ENCODE assay signal across 35 cellular contexts in the genomic region with DNA sequence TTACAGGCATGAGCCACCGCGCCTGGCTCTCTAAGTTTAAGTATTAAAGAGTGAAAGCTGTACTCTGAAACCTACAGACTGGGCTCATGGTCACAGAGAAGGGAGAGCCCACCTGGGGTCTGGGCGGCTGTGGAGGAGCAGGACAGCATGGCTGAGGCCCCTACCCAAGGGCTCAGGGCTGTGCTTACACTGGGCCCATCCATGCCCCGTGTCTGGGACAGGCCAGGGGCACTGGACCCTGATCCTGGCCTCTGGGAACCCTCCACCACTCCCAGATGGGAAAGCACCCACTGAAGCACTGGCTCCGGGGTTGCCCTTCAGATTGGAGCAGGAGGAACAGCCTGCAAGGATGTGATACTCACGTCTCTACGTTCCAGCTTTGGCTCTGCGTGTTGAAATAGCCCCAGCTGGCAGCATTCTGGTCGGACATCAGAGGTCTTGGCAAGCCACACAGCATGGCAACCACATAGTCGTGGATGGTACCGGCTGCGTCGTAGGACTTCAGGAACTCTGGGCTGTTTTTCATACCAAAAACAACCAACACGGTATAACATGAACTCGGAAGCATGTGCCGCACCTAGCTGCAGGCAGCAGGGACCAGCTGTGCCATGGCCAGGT.
"Had no signal": no experiment of that assay in that cellular context is flagged by ENCODE, and none has a peak within 500 bp of the region (broad histone marks: within the 10 kb centered on the region; RNA-seq: fewer than 3 reads in every experiment).

No MANE protein-coding gene starts in this region.

- H3K27ac ChIP-seq: ascending aorta, cardiac muscle cell, Peyer's patch, RWPE1, SJCRH30, SK-N-MC had no signal

- H3K4me3 ChIP-seq: ascending aorta, cardiac muscle cell, Peyer's patch, SJCRH30, SK-N-MC had no signal

- H3K9me3 ChIP-seq: ascending aorta, Peyer's patch, SJCRH30 had no signal

- H3K4me1 ChIP-seq: ascending aorta, Peyer's patch, SJCRH30 had no signal

- ATAC-seq: activated CD4-positive, alpha-beta T cell treated with anti-CD3 and anti-CD28 coated beads for 36 hours; activated CD4-positive, CD25-positive, alpha-beta regulatory T cell treated with anti-CD3 and anti-CD28 coated beads, Interleukin-2, amount 50 U/mL, for 24 hours; activated CD8-positive, alpha-beta T cell treated with anti-CD3 and anti-CD28 coated beads, Interleukin-2, amount 10 ng/mL, durations not matched to agents 7 days and 5 days; PC-3; WTC11 had no signal

- DNase-seq: activated CD4-positive, alpha-beta T cell treated with anti-CD3 and anti-CD28 coated beads for 36 hours; activated CD4-positive, alpha-beta T cell treated with anti-CD3 and anti-CD28 coated beads, Interleukin-2, amount 10 ng/mL, durations not matched to agents 7 days and 5 days; activated CD4-positive, alpha-beta T cell treated with anti-CD3 and anti-CD28 coated beads, Interleukin-2, amount 50 U/mL, for 48 hours; activated CD8-positive, alpha-beta T cell treated with anti-CD3 and anti-CD28 coated beads, Interleukin-2, amount 10 ng/mL, durations not matched to agents 7 days and 5 days; activated gamma-delta T cell; activated naive CD4-positive, alpha-beta T cell treated with Interleukin-2 at 50 U/mL for 16 hours; activated naive CD8-positive, alpha-beta T cell treated with anti-CD3 and anti-CD28 coated beads, Interleukin-2, amount 10 ng/mL, durations not matched to agents 7 days and 5 days; activated T-cell treated with anti-CD3 and anti-CD28 coated beads, Interleukin-2, amount 50 U/mL, for 24 hours; amygdala; cerebellar nuclear complex; Kasumi-1; KG1; MM.1S; MV-4-11; NCI-H1092; NCI-H1417; NCI-H146; NCI-H187; NCI-H2029 treated with DMSO at 0.1 percent for 48 hours; NCI-H2107; NCI-H2171; NCI-H510A; NCI-H526; NCI-H748 treated with DMSO at 0.1 percent for 48 hours; NK-92 treated with Interleukin-12 subunit alpha and Interleukin-12 subunit beta, amount 100 ng/mL, for 24 hours; PC-3; Peyer's patch; SHP77 had no signal

- H3K27me3 ChIP-seq: ascending aorta, cardiac muscle cell, Peyer's patch, SJCRH30 had no signal
